Comparison of ENCODE assay signal across 8 cellular contexts in genomic region chr17:4199818-4200402, GRCh38. TPM values are rescaled to one million over a fixed set of nuclear protein-coding genes. Genes with fewer than 3 reads are reported as not detected.
DNase-seq lines count a peak whose midpoint lies in the region; ATAC-seq and TF ChIP-seq lines count a peak whose summit lies in the region.

No MANE protein-coding gene starts in this region.

- H3K9me3 Mint-ChIP-seq in activated CD8-positive, alpha-beta T cell treated with anti-CD3 and anti-CD28 coated beads, Interleukin-2, amount 10 ng/mL, durations not matched to agents 7 days and 5 days (ENCODE audit: insufficient read depth) = no peaks in the 10 kb centered on the region
- H3K9me3 Mint-ChIP-seq in glutamatergic neuron (ENCODE audit: unreplicated experiment) = peaks cover 3% of the 10 kb centered on the region

- H3K4me1 ChIP-seq in smooth muscle cell (ENCODE audit: low read depth) = no peaks in the 10 kb centered on the region

- no peak overlapping the region for H3K27ac Mint-ChIP-seq in activated CD8-positive, alpha-beta T cell treated with anti-CD3 and anti-CD28 coated beads, Interleukin-2, amount 10 ng/mL, durations not matched to agents 7 days and 5 days
- H3K27ac Mint-ChIP-seq in glutamatergic neuron (ENCODE audit: unreplicated experiment) = no peak overlapping the region

- H3K9ac ChIP-seq in smooth muscle cell (ENCODE audit: low read depth) = no peak overlapping the region

- DNase-seq in EL (peak; percentile 45), NCI-H1694 (lab: John Stamatoyannopoulos, UW) (peak; percentile 12), glutamatergic neuron (no peak), smooth muscle cell (lab: John Stamatoyannopoulos, UW; ENCODE audit: unreplicated experiment) (no peak)
- DNase-seq in activated CD8-positive, alpha-beta T cell treated with anti-CD3 and anti-CD28 coated beads, Interleukin-2, amount 10 ng/mL, durations not matched to agents 7 days and 5 days = peak; percentile 53
- no peak for DNase-seq in activated CD4-positive, CD25-positive, alpha-beta regulatory T cell treated with anti-CD3 and anti-CD28 coated beads, Interleukin-2, amount 50 U/mL, for 72 hours

- no peak overlapping the region for H3K4me3 ChIP-seq in smooth muscle cell

- H3K4me2 ChIP-seq in smooth muscle cell = no peak overlapping the region

- no peak overlapping the region for H2AFZ ChIP-seq in smooth muscle cell (ENCODE audit: low read depth)

- no peaks in the 10 kb centered on the region for H3K9me3 ChIP-seq in smooth muscle cell (replicated peaks; ENCODE audit: low read depth)

- H3K27me3 Mint-ChIP-seq in activated CD8-positive, alpha-beta T cell treated with anti-CD3 and anti-CD28 coated beads, Interleukin-2, amount 10 ng/mL, durations not matched to agents 7 days and 5 days (ENCODE audit: low read depth) = no peaks in the 10 kb centered on the region
- H3K27me3 Mint-ChIP-seq in glutamatergic neuron (ENCODE audit: unreplicated experiment) = peaks cover 2% of the 10 kb centered on the region

- peak; percentile 57 for ATAC-seq in activated CD8-positive, alpha-beta T cell treated with anti-CD3 and anti-CD28 coated beads, Interleukin-2, amount 10 ng/mL, durations not matched to agents 7 days and 5 days
- no peak for ATAC-seq in HG03457 (IDR thresholded peaks at IDR 0.05; ENCODE audit: unreplicated experiment)

- no peaks in the 10 kb centered on the region for H3F3A ChIP-seq in smooth muscle cell (ENCODE audit: low read depth)

- peaks cover 3% of the 10 kb centered on the region for H3K36me3 ChIP-seq in smooth muscle cell (ENCODE audit: low read depth)

- no peak overlapping the region for H3K27ac ChIP-seq in 22Rv1
- H3K27ac ChIP-seq in smooth muscle cell (ENCODE audit: low read depth) = no peak overlapping the region

- POLR2A ChIA-PET in activated CD8-positive, alpha-beta T cell treated with anti-CD3 and anti-CD28 coated beads, Interleukin-2, amount 10 ng/mL, durations not matched to agents 7 days and 5 days (lab: Charles Lee) = no interaction called here

- no peaks in the 10 kb centered on the region for H3K27me3 ChIP-seq in smooth muscle cell (ENCODE audit: low read depth)

- TF ChIP-seq CTCF in 22Rv1 (IDR thresholded peaks at IDR 0.05) (peak; percentile 89), glutamatergic neuron (IDR thresholded peaks at IDR 0.05; ENCODE audit: partially characterized antibody, unreplicated experiment) (peak; percentile 79), smooth muscle cell (IDR thresholded peaks at IDR 0.05; ENCODE audit: borderline replicate concordance, insufficient read depth, poor library complexity, severe bottlenecking) (peak; percentile 70)

- no peak overlapping the region for H3K4me3 Mint-ChIP-seq in activated CD8-positive, alpha-beta T cell treated with anti-CD3 and anti-CD28 coated beads, Interleukin-2, amount 10 ng/mL, durations not matched to agents 7 days and 5 days
- H3K4me3 Mint-ChIP-seq in glutamatergic neuron (ENCODE audit: unreplicated experiment) = no peak overlapping the region

- no peaks in the 10 kb centered on the region for H3K79me2 ChIP-seq in smooth muscle cell (ENCODE audit: low read depth)

- peaks cover 47% of the 10 kb centered on the region for H3K36me3 Mint-ChIP-seq in activated CD8-positive, alpha-beta T cell treated with anti-CD3 and anti-CD28 coated beads, Interleukin-2, amount 10 ng/mL, durations not matched to agents 7 days and 5 days (ENCODE audit: low read depth)
- H3K36me3 Mint-ChIP-seq in glutamatergic neuron (ENCODE audit: unreplicated experiment) = no peaks in the 10 kb centered on the region

- H3K4me1 Mint-ChIP-seq in activated CD8-positive, alpha-beta T cell treated with anti-CD3 and anti-CD28 coated beads, Interleukin-2, amount 10 ng/mL, durations not matched to agents 7 days and 5 days (ENCODE audit: low read depth) = no peaks in the 10 kb centered on the region
- peaks cover 2% of the 10 kb centered on the region for H3K4me1 Mint-ChIP-seq in glutamatergic neuron (ENCODE audit: low read depth, unreplicated experiment)

- CTCF ChIA-PET in activated CD8-positive, alpha-beta T cell treated with anti-CD3 and anti-CD28 coated beads, Interleukin-2, amount 10 ng/mL, durations not matched to agents 7 days and 5 days (lab: Charles Lee) = interaction anchor here (0.6 to 2.5 kb wide), 29 partner anchors 9 to 283 kb away, joined by 3 to 20 read pairs (median 4); partner anchors contain the start of genes P2RX1 and SPNS3

- 63% methylated on average over 9 of the region's 9 CpGs for WGBS in smooth muscle cell (ENCODE audit: low lambda C conversion rate)

- peaks cover 35% of the 10 kb centered on the region for H4K20me1 ChIP-seq in smooth muscle cell (ENCODE audit: low read depth)

RNA-seq across cellular contexts. Expression of gene CYB5D2, which starts 56.9 kb away (rescaled TPM):
- total RNA-seq in activated CD8-positive, alpha-beta T cell treated with anti-CD3 and anti-CD28 coated beads, Interleukin-2, amount 10 ng/mL, durations not matched to agents 7 days and 5 days = 1 to 10 TPM; 4.6 to 5.8 TPM
- 27.2 TPM for total RNA-seq in glutamatergic neuron (ENCODE audit: unreplicated experiment)
- total RNA-seq in smooth muscle cell = 12.2 and 13.3 TPM in 2 replicates
- polyA plus RNA-seq in smooth muscle cell = 15.2 and 16.7 TPM in 2 replicates

RNA-seq across cellular contexts. Expression of gene ZZEF1, which starts 57.1 kb away (rescaled TPM):
- total RNA-seq in activated CD8-positive, alpha-beta T cell treated with anti-CD3 and anti-CD28 coated beads, Interleukin-2, amount 10 ng/mL, durations not matched to agents 7 days and 5 days = 10 to 100 TPM; 54.1 to 55.3 TPM
- total RNA-seq in glutamatergic neuron (ENCODE audit: unreplicated experiment) (72.7 TPM), smooth muscle cell (15.0 and 20.0 TPM in 2 replicates)
- polyA plus RNA-seq in smooth muscle cell = 3.8 and 5.7 TPM in 2 replicates

Comparison
In these comparisons a context has a peak if more than half of its experiments do, and no peak if none do; other contexts are left out.
1. DNase-seq: peak in EL (single experiment), NCI-H1694 (single experiment) and activated CD8-positive, alpha-beta T cell treated with anti-CD3 and anti-CD28 coated beads, Interleukin-2, amount 10 ng/mL, durations not matched to agents 7 days and 5 days (single experiment); none in glutamatergic neuron (single experiment), smooth muscle cell (single experiment) and activated CD4-positive, CD25-positive, alpha-beta regulatory T cell treated with anti-CD3 and anti-CD28 coated beads, Interleukin-2, amount 50 U/mL, for 72 hours (single experiment).
2. Peak in every context shown above with its lines, with median percentiles within 50 percentile points of each other: CTCF ChIP-seq.